16 cellular contexts compared by ENCODE assay signal in genomic region chr6:168061269-168062210, GRCh38. TPM values are rescaled to one million over a fixed set of nuclear protein-coding genes. Genes with fewer than 3 reads are reported as not detected.
A peak's percentile ranks its signal among the peaks of the same experiment; 100 is the strongest.
DNase-seq lines count a peak whose midpoint lies in the region; ATAC-seq and TF ChIP-seq lines count a peak whose summit lies in the region.
"Had no signal": no experiment of that assay in that cellular context is flagged by ENCODE, and none has a peak within 500 bp of the region (broad histone marks: within the 10 kb centered on the region; RNA-seq: fewer than 3 reads in every experiment).

No MANE protein-coding gene starts in this region.

- peak; percentile 93 for DNase-seq in COLO668 (lab: John Stamatoyannopoulos, UW; ENCODE audit: unreplicated experiment)
- peak; percentile 88 for DNase-seq in NCI-H128 (lab: John Stamatoyannopoulos, UW; ENCODE audit: unreplicated experiment)
- DNase-seq in NCI-H510A (lab: John Stamatoyannopoulos, UW): peak; percentile 81
- DNase-seq in left kidney (ENCODE audit: low read depth, low spot score): peak; percentile 42
- DNase-seq in AML-193 (lab: John Stamatoyannopoulos, UW): no peak
- no peak for DNase-seq in omental fat pad (ENCODE audit: low spot score)
- no peak for DNase-seq in SKM-1 treated with dmso at 0.1 percent for 144 hours (lab: John Stamatoyannopoulos, UW; ENCODE audit: unreplicated experiment)
- DNase-seq: ACHN; activated CD4-positive, alpha-beta T cell treated with anti-CD3 and anti-CD28 coated beads for 36 hours; KBM-7; natural killer cell; NCI-H2227 treated with DMSO at 0.1 percent for 48 hours; stimulated activated CD4-positive, alpha-beta T cell treated with anti-CD3 and anti-CD28 coated beads, Interleukin-4, amount 100 ng/mL, for 4 hours; uterus had no signal

- no peak for TF ChIP-seq CTCF in omental fat pad (IDR thresholded peaks at IDR 0.05)

- ATAC-seq in GM18867 (IDR thresholded peaks at IDR 0.05; ENCODE audit: unreplicated experiment): no peak
- ATAC-seq in omental fat pad (ENCODE audit: low FRiP score): no peak
- ATAC-seq: activated CD4-positive, alpha-beta T cell treated with anti-CD3 and anti-CD28 coated beads for 36 hours; natural killer cell had no signal

RNA-seq across cellular contexts. Expression of gene FRMD1, which starts 17.5 kb away (rescaled TPM):
- 1 to 10 TPM in 2 of 4 donors, under 1 TPM in 2; 0.79 to 4.8 (median 1.7) TPM for total RNA-seq in omental fat pad
- total RNA-seq: activated CD4-positive, alpha-beta T cell treated with anti-CD3 and anti-CD28 coated beads for 36 hours; left lung; natural killer cell had no signal

Comparison
In these comparisons a context has a peak if more than half of its experiments do, and no peak if none do; other contexts are left out.
1. DNase-seq: peak in COLO668 (single experiment), NCI-H128 (single experiment), NCI-H510A (single experiment) and left kidney (single experiment); none in AML-193 (0 of 2), omental fat pad (single experiment) and SKM-1 treated with dmso at 0.1 percent for 144 hours (single experiment).